In genomic region chr18:65082907-65083306, GRCh38 we compare ENCODE assay signal across 26 cellular contexts.
"Had no signal": no experiment of that assay in that cellular context is flagged by ENCODE, and none has a peak within 500 bp of the region (broad histone marks: within the 10 kb centered on the region; RNA-seq: fewer than 3 reads in every experiment).

No MANE protein-coding gene starts in this region.

- H3K4me1 ChIP-seq: lower lobe of right lung, pancreas, prostate gland, tibial nerve, uterus had no signal

- H3K27me3 ChIP-seq: pancreas, tibial nerve, uterus had no signal

- DNase-seq: hippocampal formation; kidney glomerular epithelial cell; left cardiac atrium; left ventricle myocardium superior; lower lobe of right lung; mammary epithelial cell; mesenchymal stem cell; naive thymus-derived CD8-positive, alpha-beta T cell; nucleus accumbens; pancreas; posterior cingulate gyrus; retina; right cardiac atrium; stimulated activated CD4-positive, alpha-beta T cell treated with anti-CD3 and anti-CD28 coated beads, Interleukin-1b, Interleukin-23, amount 100 ng/mL, for 48 hours; stimulated activated CD4-positive, alpha-beta T cell treated with anti-CD3 and anti-CD28 coated beads, Interleukin-2, amount 100 ng/mL, for 48 hours; stimulated activated CD4-positive, alpha-beta T cell treated with anti-CD3 and anti-CD28 coated beads, Interleukin-4, amount 100 ng/mL, for 4 hours; stimulated activated CD8-positive, alpha-beta memory T cell treated with anti-CD3 and anti-CD28 coated beads, Interleukin-4, amount 100 ng/mL, for 48 hours; stimulated activated naive CD4-positive, alpha-beta T cell treated with Interleukin-2 at 50 U/mL for 16 hours; stimulated activated naive CD8-positive, alpha-beta T cell treated with anti-CD3 and anti-CD28 coated beads, Interleukin-15, amount 100 ng/mL, for 72 hours; substantia nigra; uterus had no signal

- ATAC-seq: left cardiac atrium; left lobe of liver; left ventricle myocardium superior; lower lobe of right lung; naive thymus-derived CD8-positive, alpha-beta T cell; pancreas; right cardiac atrium; stimulated activated memory B cell treated with anti-CD40 and anti-IgM and Interleukin-4, amounts not matched to agents 10 μg/mL and 1 μg/mL and 100 μg/mL, for 72 hours; stimulated activated naive CD8-positive, alpha-beta T cell treated with anti-CD3 and anti-CD28 coated beads, Interleukin-15, amount 100 ng/mL, for 72 hours had no signal

- H3K36me3 ChIP-seq: lower lobe of right lung, pancreas, prostate gland, tibial nerve, uterus had no signal

- H3K27ac ChIP-seq: lower lobe of right lung, pancreas, prostate gland, tibial nerve, uterus had no signal

- H3K9me3 ChIP-seq: lower lobe of right lung, pancreas, prostate gland, tibial nerve, uterus had no signal

- H3K4me3 ChIP-seq: lower lobe of right lung, pancreas, prostate gland, smooth muscle cell, tibial nerve, uterus had no signal

- H3K4me2 ChIP-seq: smooth muscle cell had no signal
